ENCODE assay signal across 17 cellular contexts in the genomic region with DNA sequence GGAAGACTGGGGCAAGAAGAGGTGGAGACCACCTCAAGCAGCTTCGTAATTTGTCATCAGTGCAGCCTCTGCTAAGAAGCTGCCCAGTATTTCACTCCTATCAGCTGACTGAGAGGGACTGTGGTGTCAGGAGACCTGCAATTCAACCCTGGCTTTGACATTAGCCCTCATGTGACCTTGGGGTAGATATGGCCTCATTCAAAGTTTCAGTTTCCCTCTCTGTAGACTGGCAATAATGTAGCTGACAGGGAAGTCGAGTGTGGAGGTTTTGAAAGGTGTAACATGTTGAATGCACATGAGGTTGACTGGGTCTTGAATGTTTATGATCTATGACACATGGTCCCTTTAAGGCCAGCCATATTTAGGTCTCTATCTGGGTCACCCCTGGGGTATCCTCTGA. TPM values are rescaled to one million over a fixed set of nuclear protein-coding genes. Genes with fewer than 3 reads are reported as not detected.
DNase-seq lines count a peak whose midpoint lies in the region; ATAC-seq, FAIRE-seq and TF ChIP-seq lines count a peak whose summit lies in the region.
"Had no signal": no experiment of that assay in that cellular context is flagged by ENCODE, and none has a peak within 500 bp of the region (broad histone marks: within the 10 kb centered on the region; RNA-seq: fewer than 3 reads in every experiment).

No MANE protein-coding gene starts in this region.

- peaks cover 6% of the 10 kb centered on the region for H3K9me3 Mint-ChIP-seq in Calu3 (ENCODE audit: low read depth, unreplicated experiment)
- H3K9me3 Mint-ChIP-seq: activated T-helper 17 cell treated with anti-CD3 and anti-CD28 coated beads, Interleukin-2, amount 50 U/mL, for 72 hours; central memory CD8-positive, alpha-beta T cell had no signal

- no TSS peak for BruUV-seq in Calu3 (replicated peaks; lab: Mats Ljungman, UMichigan)

- TF ChIP-seq CTCF in D721Med (IDR thresholded peaks at IDR 0.05; ENCODE audit: insufficient read depth, missing control alignments), result no peak
- no peak for TF ChIP-seq CTCF in Calu3 (IDR thresholded peaks at IDR 0.05; ENCODE audit: unreplicated experiment)
- no peak for TF ChIP-seq CTCF in foreskin fibroblast (IDR thresholded peaks at IDR 0.05; ENCODE audit: low read depth, low read length)

- no peaks in the 10 kb centered on the region for H3K27me3 ChIP-seq in aorta (ENCODE audit: control insufficient read depth in 1 of 2, insufficient read depth in 2 of 2, low read length in 1 of 2)
- H3K27me3 ChIP-seq: esophagus muscularis mucosa had no signal

- no peak overlapping the region for H3K27ac Mint-ChIP-seq in Calu3 (ENCODE audit: unreplicated experiment)
- H3K27ac Mint-ChIP-seq: activated T-helper 17 cell treated with anti-CD3 and anti-CD28 coated beads, Interleukin-2, amount 50 U/mL, for 72 hours; naive B cell had no signal

- H3K4me3 ChIP-seq in aorta (ENCODE audit: low read length in 2 of 2) (no peak overlapping the region), foreskin fibroblast (ENCODE audit: low read depth in 1 of 2, low read length in 2 of 2) (no peak overlapping the region)
- H3K4me3 ChIP-seq: esophagus muscularis mucosa, smooth muscle cell had no signal

- no peak for FAIRE-seq in D721Med (lab: Jason Lieb, UNC)

- H3K4me3 Mint-ChIP-seq in Calu3 (ENCODE audit: low read depth, unreplicated experiment), result no peak overlapping the region
- H3K4me3 Mint-ChIP-seq: activated T-helper 17 cell treated with anti-CD3 and anti-CD28 coated beads, Interleukin-2, amount 50 U/mL, for 72 hours; central memory CD8-positive, alpha-beta T cell had no signal

- H3K4me1 ChIP-seq in aorta (ENCODE audit: control insufficient read depth in 1 of 2, insufficient read depth in 2 of 2, low read length in 2 of 2), result no peaks in the 10 kb centered on the region
- H3K4me1 ChIP-seq: esophagus muscularis mucosa had no signal

- H3K27me3 Mint-ChIP-seq in Calu3 (ENCODE audit: unreplicated experiment), result no peaks in the 10 kb centered on the region

- peak overlapping the region; percentile 67 for H3K27ac ChIP-seq in epithelial cell of prostate
- no peak overlapping the region for H3K27ac ChIP-seq in aorta (ENCODE audit: low read depth in 1 of 2, low read length in 2 of 2)
- H3K27ac ChIP-seq: esophagus muscularis mucosa had no signal

- DNase-seq in epithelial cell of prostate (ENCODE audit: low read depth, low spot score) (no peak), aorta (no peak), D721Med (ENCODE audit: insufficient read length, low spot score) (no peak), Calu3 (no peak), foreskin fibroblast (no peak)
- DNase-seq: activated CD4-positive, CD25-positive, alpha-beta regulatory T cell; naive B cell; NCI-H2081; Right ventricle myocardium superior had no signal

- 61 to 65% methylated on average over 2 of the region's 2 CpGs for WGBS in aorta, 2 donors

- ATAC-seq in GM18870 (IDR thresholded peaks at IDR 0.05; ENCODE audit: unreplicated experiment), result peak; percentile 96
- ATAC-seq in GM21619 (IDR thresholded peaks at IDR 0.05; ENCODE audit: unreplicated experiment), result peak; percentile 85
- ATAC-seq in HG03196 (IDR thresholded peaks at IDR 0.05; ENCODE audit: unreplicated experiment), result peak; percentile 67
- ATAC-seq in aorta (ENCODE audit: low FRiP score), result no peak
- ATAC-seq: activated T-helper 17 cell treated with anti-CD3 and anti-CD28 coated beads, Interleukin-2, amount 50 U/mL, for 72 hours had no signal

- intact Hi-C loops in aorta (cut with DNase I), result no loop called here
- intact Hi-C loops in Calu3 (cut with micrococcal nuclease; ENCODE audit: unreplicated experiment), result no loop called here

- H3K36me3 ChIP-seq in aorta (ENCODE audit: control insufficient read depth in 1 of 2, insufficient read depth in 2 of 2, low read length in 1 of 2), result no peaks in the 10 kb centered on the region
- H3K36me3 ChIP-seq: esophagus muscularis mucosa had no signal

- peaks cover 13% of the 10 kb centered on the region for H3K4me1 Mint-ChIP-seq in Calu3 (ENCODE audit: low read depth, unreplicated experiment)
- H3K4me1 Mint-ChIP-seq: activated T-helper 17 cell treated with anti-CD3 and anti-CD28 coated beads, Interleukin-2, amount 50 U/mL, for 72 hours; central memory CD8-positive, alpha-beta T cell; naive B cell had no signal

- CTCF ChIA-PET in Calu3 (lab: Charles Lee), result interaction anchor here (1.9 kb wide), 1 partner anchor 224 kb away, joined by 10 read pairs; no protein-coding TSS in a partner anchor

- H3K9me3 ChIP-seq in aorta (ENCODE audit: control insufficient read depth, low read length), result no peaks in the 10 kb centered on the region
- H3K9me3 ChIP-seq: esophagus muscularis mucosa had no signal

- peaks cover 4% of the 10 kb centered on the region for H3K36me3 Mint-ChIP-seq in Calu3 (ENCODE audit: insufficient read depth, unreplicated experiment)
- H3K36me3 Mint-ChIP-seq: naive B cell had no signal

RNA-seq across cellular contexts. Expression of gene SPRR4, which starts 2.2 kb away (rescaled TPM):
- total RNA-seq in aorta, result not detected
- polyA plus RNA-seq in aorta, result not detected
- not detected in 2 replicates for total RNA-seq in Calu3 (2022)
- total RNA-seq: activated T-helper 17 cell treated with anti-CD3 and anti-CD28 coated beads, Interleukin-2, amount 50 U/mL, for 72 hours; esophagus muscularis mucosa; HT-29; Right ventricle myocardium superior had no signal
- polyA plus RNA-seq: smooth muscle cell had no signal

RNA-seq across cellular contexts. Expression of gene SPRR1A, which starts 15.6 kb away (rescaled TPM):
- not detected for total RNA-seq in aorta
- polyA plus RNA-seq in aorta, result not detected
- not detected in 2 replicates for total RNA-seq in Calu3 (2022)
- total RNA-seq: activated T-helper 17 cell treated with anti-CD3 and anti-CD28 coated beads, Interleukin-2, amount 50 U/mL, for 72 hours; esophagus muscularis mucosa; HT-29; Right ventricle myocardium superior; smooth muscle cell had no signal

RNA-seq across cellular contexts. Expression of gene SPRR5, which starts 21.2 kb away (rescaled TPM):
- total RNA-seq in aorta (not detected), Calu3 (2022) (not detected in 2 replicates)
- polyA plus RNA-seq in aorta, result not detected
- total RNA-seq: activated T-helper 17 cell treated with anti-CD3 and anti-CD28 coated beads, Interleukin-2, amount 50 U/mL, for 72 hours; esophagus muscularis mucosa; HT-29; Right ventricle myocardium superior had no signal
- polyA plus RNA-seq: smooth muscle cell had no signal

RNA-seq across cellular contexts. Expression of gene SPRR3, which starts 33.3 kb away (rescaled TPM):
- total RNA-seq in aorta, result under 1 TPM in 1 of 2 donors, not detected in 1; 0.75 TPM
- polyA plus RNA-seq in aorta, result 10 to 100 TPM in 1 of 2 donors, 1 to 10 TPM in 1; 8.2 to 14.9 TPM
- total RNA-seq in Calu3 (2022), result 6.2 and 26.7 TPM in 2 replicates
- total RNA-seq: activated T-helper 17 cell treated with anti-CD3 and anti-CD28 coated beads, Interleukin-2, amount 50 U/mL, for 72 hours; Right ventricle myocardium superior had no signal

RNA-seq across cellular contexts. Expression of gene IVL, which starts 59.9 kb away (rescaled TPM):
- total RNA-seq in aorta, result not detected
- polyA plus RNA-seq in aorta, result under 1 TPM; 0.13 TPM
- total RNA-seq in Calu3 (2022), result 1.1 and 1.9 TPM in 2 replicates
- total RNA-seq: activated T-helper 17 cell treated with anti-CD3 and anti-CD28 coated beads, Interleukin-2, amount 50 U/mL, for 72 hours; esophagus muscularis mucosa; Right ventricle myocardium superior had no signal
